In the genomic region with DNA sequence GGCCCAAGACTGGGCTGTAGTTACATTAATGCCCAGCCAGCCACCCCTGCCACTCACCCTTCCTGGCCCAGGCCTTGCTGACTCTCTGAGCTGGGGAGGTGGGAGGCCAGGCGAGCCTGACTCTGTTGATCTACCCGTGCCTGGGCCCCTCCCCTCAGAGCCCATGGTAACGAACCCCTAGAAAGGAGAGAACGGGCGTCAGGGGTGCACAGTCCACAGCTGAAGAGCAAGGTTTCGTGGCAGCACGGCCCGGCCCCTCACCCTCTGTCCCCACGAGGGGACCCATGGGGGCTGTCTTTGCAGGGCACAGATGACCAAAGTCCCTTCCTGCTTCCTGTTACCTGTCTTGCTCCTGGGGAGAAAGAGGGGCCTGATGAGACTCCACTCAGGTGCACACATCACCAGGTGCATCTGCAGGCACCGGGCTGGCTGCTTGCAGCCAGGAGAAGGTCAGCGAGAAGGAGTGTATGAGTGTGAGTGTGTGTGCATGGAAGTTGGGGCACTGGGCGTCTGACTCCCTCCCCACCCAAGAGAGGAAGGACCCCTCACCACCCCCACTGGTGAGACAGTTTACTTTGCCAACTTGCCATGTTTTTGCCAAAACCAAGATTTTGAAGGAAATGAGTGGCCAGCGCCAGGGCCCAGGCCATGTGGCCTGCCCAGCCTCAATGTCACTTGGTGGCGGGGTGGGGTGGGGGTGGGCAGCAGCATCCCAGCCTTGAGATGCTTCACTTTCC, we compare ENCODE assay signal across 15 cellular contexts.
DNase-seq lines count a peak whose midpoint lies in the region; ATAC-seq, FAIRE-seq and TF ChIP-seq lines count a peak whose summit lies in the region.
"Had no signal": no experiment of that assay in that cellular context is flagged by ENCODE, and none has a peak within 500 bp of the region (broad histone marks: within the 10 kb centered on the region; RNA-seq: fewer than 3 reads in every experiment).

No MANE protein-coding gene starts in this region.

- no peak overlapping the region for H3T11ph ChIP-seq in H9 (ENCODE audit: low read length)

- H2AFZ ChIP-seq in H9 (ENCODE audit: low read length): no peak overlapping the region

- H3K23me2 ChIP-seq in H9 (ENCODE audit: insufficient read length, low read depth, low read length, poor library complexity, severe bottlenecking): peaks cover 2% of the 10 kb centered on the region

- H3K36me3 ChIP-seq in kidney (ENCODE audit: control insufficient read depth in 1 of 2, insufficient read depth in 2 of 2, low read length in 2 of 2) (peaks cover 4 to 7% of the 10 kb centered on the region in 2 donors), upper lobe of left lung (peaks cover 0 to 53% (median 27%) of the 10 kb centered on the region in 4 donors)

- no peak for TF ChIP-seq EP300 in upper lobe of left lung (IDR thresholded peaks at IDR 0.05)

- intact Hi-C loops in kidney (cut with DNase I): no loop called here

- TF ChIP-seq POLR2A in upper lobe of left lung (IDR thresholded peaks at IDR 0.05): no peak

- no peak overlapping the region for H2BK15ac ChIP-seq in H9 (ENCODE audit: low read depth, low read length)

- CTCF ChIA-PET in WTC11 (lab: Charles Lee): interaction anchor here (1.9 kb wide), 1 partner anchor 70 kb away, joined by 6 read pairs; no protein-coding TSS in a partner anchor

- H4K91ac ChIP-seq in H9 (ENCODE audit: insufficient read length, low read depth, low read length): no peak overlapping the region

- H3K4me3 ChIP-seq in kidney (ENCODE audit: low read length in 2 of 2): no peak overlapping the region
- no peak overlapping the region for H3K4me3 ChIP-seq in upper lobe of left lung
- H3K4me3 ChIP-seq: lower lobe of right lung, skin epidermis had no signal

- H3K36me3 Mint-ChIP-seq in WTC11: peaks cover 33% of the 10 kb centered on the region
- H3K36me3 Mint-ChIP-seq in H9 (ENCODE audit: insufficient read depth in 1 of 3, low read depth in 3 of 3): peaks cover 24 to 44% (median 38%) of the 10 kb centered on the region in 3 experiments

- H4K8ac ChIP-seq in H9 (replicated peaks; ENCODE audit: insufficient read length, low read depth, low read length): no peak overlapping the region

- H3K27me3 Mint-ChIP-seq in WTC11 (ENCODE audit: low read depth): no peaks in the 10 kb centered on the region
- no peaks in the 10 kb centered on the region; the same call in 1 of the 2 replicates for H3K27me3 Mint-ChIP-seq in H9 (ENCODE audit: low read depth)
- H3K27me3 Mint-ChIP-seq: dendritic cell treated with granulocyte-macrophage colony-stimulating factor and Interleukin-4, amounts not matched to agents 40 ng/mL and 50 ng/mL, for 4 days had no signal

- H3K4me2 ChIP-seq in H9 (ENCODE audit: insufficient read depth, insufficient read length, low read length): no peak overlapping the region

- no peaks in the 10 kb centered on the region for H3K27me3 ChIP-seq in upper lobe of left lung
- no peaks in the 10 kb centered on the region for H3K27me3 ChIP-seq in H9 (ENCODE audit: insufficient read depth, low read length)

- H3K4me1 Mint-ChIP-seq in WTC11 (peaks cover 12% of the 10 kb centered on the region), H9 (peaks cover 9 to 12% of the 10 kb centered on the region in 2 experiments)

- no peak overlapping the region for H3K4ac ChIP-seq in H9 (ENCODE audit: low read depth, low read length)

- H3K4me3 Mint-ChIP-seq in WTC11 (no peak overlapping the region), H9 (no peak overlapping the region; a peak in 1 of 5 replicates)
- H3K4me3 Mint-ChIP-seq: dendritic cell treated with granulocyte-macrophage colony-stimulating factor and Interleukin-4, amounts not matched to agents 40 ng/mL and 50 ng/mL, for 4 days had no signal

- H3K14ac ChIP-seq in H9 (ENCODE audit: insufficient read depth, low read length): no peak overlapping the region

- no peak for TF ChIP-seq CTCF in WTC11 (IDR thresholded peaks at IDR 0.05)
- no peak for TF ChIP-seq CTCF in kidney (IDR thresholded peaks at IDR 0.05; ENCODE audit: borderline replicate concordance, extremely low read depth, insufficient read depth)
- no peak for TF ChIP-seq CTCF in upper lobe of left lung (IDR thresholded peaks at IDR 0.05)
- no peak for TF ChIP-seq CTCF in H9 (conservative IDR thresholded peaks at IDR 0.05)

- DNase-seq in activated effector memory CD4-positive, alpha-beta T cell treated with anti-CD3 and anti-CD28 coated beads, Interleukin-2, amount 50 U/mL, for 16 hours: peak; percentile 51
- DNase-seq in activated effector memory CD4-positive, alpha-beta T cell treated with Interleukin-2 at 50 U/mL for 16 hours: no peak
- DNase-seq in WTC11 (ENCODE audit: low spot score) (peak; percentile 5), kidney (peak; percentile 70), upper lobe of left lung (peak; percentile 17 to 46), H9 (no peak), GDM1 (lab: John Stamatoyannopoulos, UW) (no peak)
- no peak for DNase-seq in stimulated activated naive CD4-positive, alpha-beta T cell (lab: John Stamatoyannopoulos, UW)
- DNase-seq: anterior cingulate cortex, lower lobe of right lung, MM.1S, NCI-H2081 treated with DMSO at 0.1 percent for 48 hours, NCI-H82 had no signal

- H3K56ac ChIP-seq in H9 (ENCODE audit: insufficient read length, low read depth, low read length): no peak overlapping the region

- H2BK20ac ChIP-seq in H9 (ENCODE audit: low read depth, low read length, poor library complexity, severe bottlenecking): no peak overlapping the region

- H2AK5ac ChIP-seq in H9 (ENCODE audit: insufficient read length, low read length): no peak overlapping the region

- no peaks in the 10 kb centered on the region for H3K4me1 ChIP-seq in kidney (ENCODE audit: control insufficient read depth in 1 of 2, insufficient read depth in 1 of 2, low read depth in 1 of 2, low read length in 2 of 2)
- H3K4me1 ChIP-seq in upper lobe of left lung: peaks cover under 1 to 4% (median 3%) of the 10 kb centered on the region in 4 donors
- H3K4me1 ChIP-seq in H9 (ENCODE audit: insufficient read depth, low read length): no peaks in the 10 kb centered on the region; the same call in 1 of the 2 replicates

- no peak overlapping the region for H3K9ac ChIP-seq in kidney (ENCODE audit: low read length in 2 of 2)
- H3K9ac ChIP-seq in H9 (ENCODE audit: extremely low read depth, insufficient read length, low read length): no peak overlapping the region

- H3K23ac ChIP-seq in H9 (ENCODE audit: insufficient read length, low read depth, low read length): no peak overlapping the region

- H4K20me1 ChIP-seq in H9 (ENCODE audit: control insufficient read depth, insufficient read depth, insufficient read length): no peaks in the 10 kb centered on the region

- H3K9me3 Mint-ChIP-seq in WTC11 (no peaks in the 10 kb centered on the region), H9 (no peaks in the 10 kb centered on the region; a peak in 2 of 5 replicates)
- H3K9me3 Mint-ChIP-seq: dendritic cell treated with granulocyte-macrophage colony-stimulating factor and Interleukin-4, amounts not matched to agents 40 ng/mL and 50 ng/mL, for 4 days had no signal

- WGBS in upper lobe of left lung, 2 donors: 92% methylated on average over 6 to 14 of the region's 14 CpGs
- WGBS in H9 (ENCODE audit: extremely low coverage, insufficient read length, low lambda C conversion rate): no CpG with 5 or more reads among the region's 14 CpGs

- H3K79me2 ChIP-seq in H9 (ENCODE audit: insufficient read depth, low read length): no peaks in the 10 kb centered on the region

- H3K27ac Mint-ChIP-seq in WTC11 (no peak overlapping the region), H9 (no peak overlapping the region; a peak in 2 of 7 replicates)
- H3K27ac Mint-ChIP-seq: dendritic cell treated with granulocyte-macrophage colony-stimulating factor and Interleukin-4, amounts not matched to agents 40 ng/mL and 50 ng/mL, for 4 days had no signal

- no peak for ATAC-seq in WTC11
- ATAC-seq in upper lobe of left lung (ENCODE audit: low FRiP score in 2 of 2): no peak
- ATAC-seq: lower lobe of right lung had no signal

- no peak overlapping the region for H3K27ac ChIP-seq in kidney (ENCODE audit: low read depth in 2 of 2, low read length in 2 of 2)
- H3K27ac ChIP-seq in upper lobe of left lung: no peak overlapping the region
- H3K27ac ChIP-seq in H9 (ENCODE audit: insufficient read length, low read depth, low read length): no peak overlapping the region
- H3K27ac ChIP-seq: lower lobe of right lung, skin epidermis had no signal

- H4K5ac ChIP-seq in H9 (ENCODE audit: insufficient read length, low read depth, low read length): no peak overlapping the region

- H3K9me3 ChIP-seq in kidney (ENCODE audit: control insufficient read depth in 1 of 2, low read length in 2 of 2) (no peaks in the 10 kb centered on the region), upper lobe of left lung (no peaks in the 10 kb centered on the region), H9 (ENCODE audit: control insufficient read depth, low read depth, low read length) (no peaks in the 10 kb centered on the region)
- H3K9me3 ChIP-seq: lower lobe of right lung had no signal

- no peak overlapping the region for H2BK5ac ChIP-seq in H9 (ENCODE audit: insufficient read length, low read length)

- POLR2A ChIA-PET in WTC11 (lab: Charles Lee): no interaction called here

- no peak overlapping the region for H3K18ac ChIP-seq in H9 (ENCODE audit: insufficient read length, low read depth, low read length)

- H2BK12ac ChIP-seq in H9 (ENCODE audit: insufficient read length, low read depth, low read length): no peak overlapping the region

- FAIRE-seq in kidney (lab: Jason Lieb, UNC): no peak

- no peak overlapping the region for H2BK120ac ChIP-seq in H9 (ENCODE audit: low read depth, low read length, poor library complexity, severe bottlenecking)

- no peaks in the 10 kb centered on the region for H3K79me1 ChIP-seq in H9 (ENCODE audit: insufficient read depth, low read depth, low read length, poor library complexity, severe bottlenecking)

TF ChIP-seq in WTC11, 78 proteins besides CTCF, POLR2A, EP300 and RAD21 (continues in another document):
- TF ChIP-seq, protein P1, sequence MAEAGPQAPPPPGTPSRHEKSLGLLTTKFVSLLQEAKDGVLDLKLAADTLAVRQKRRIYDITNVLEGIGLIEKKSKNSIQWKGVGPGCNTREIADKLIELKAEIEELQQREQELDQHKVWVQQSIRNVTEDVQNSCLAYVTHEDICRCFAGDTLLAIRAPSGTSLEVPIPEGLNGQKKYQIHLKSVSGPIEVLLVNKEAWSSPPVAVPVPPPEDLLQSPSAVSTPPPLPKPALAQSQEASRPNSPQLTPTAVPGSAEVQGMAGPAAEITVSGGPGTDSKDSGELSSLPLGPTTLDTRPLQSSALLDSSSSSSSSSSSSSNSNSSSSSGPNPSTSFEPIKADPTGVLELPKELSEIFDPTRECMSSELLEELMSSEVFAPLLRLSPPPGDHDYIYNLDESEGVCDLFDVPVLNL (CRISPR knock-in tag; IDR thresholded peaks at IDR 0.05; ENCODE audit: borderline replicate concordance, low read depth): no peak

Comparison
In these comparisons a context has a peak if more than half of its experiments do, and no peak if none do; other contexts are left out.
1. DNase-seq: peak in activated effector memory CD4-positive, alpha-beta T cell treated with anti-CD3 and anti-CD28 coated beads, Interleukin-2, amount 50 U/mL, for 16 hours (single experiment), WTC11 (single experiment), kidney (single experiment) and upper lobe of left lung (2 of 2); none in activated effector memory CD4-positive, alpha-beta T cell treated with Interleukin-2 at 50 U/mL for 16 hours (single experiment), H9 (single experiment), stimulated activated naive CD4-positive, alpha-beta T cell (0 of 6) and GDM1 (single experiment).